Comparison of ENCODE assay signal across 27 cellular contexts in the genomic region with DNA sequence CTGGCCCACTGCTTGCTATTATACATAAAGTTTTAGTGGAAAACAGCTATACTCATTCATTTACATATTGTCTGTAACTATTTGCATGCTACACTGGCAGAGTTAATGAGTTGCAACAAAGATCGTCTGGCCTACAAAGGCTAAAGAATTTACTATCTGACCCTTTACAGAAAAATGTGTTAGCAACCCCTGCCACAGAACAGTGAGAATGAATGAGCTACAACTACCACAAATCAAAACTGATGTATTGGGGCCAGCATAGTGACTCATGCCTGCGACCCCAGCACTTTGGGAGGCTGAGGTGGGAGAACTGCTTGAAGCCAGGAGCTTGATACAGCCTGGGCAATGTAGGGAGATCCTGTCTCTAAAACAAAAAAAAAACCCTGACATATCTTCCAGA.
"Had no signal": no experiment of that assay in that cellular context is flagged by ENCODE, and none has a peak within 500 bp of the region (broad histone marks: within the 10 kb centered on the region; RNA-seq: fewer than 3 reads in every experiment).

No MANE protein-coding gene starts in this region.

- H3K9ac ChIP-seq: neural progenitor cell, parathyroid adenoma had no signal

- ATAC-seq: heart left ventricle; natural killer cell; psoas muscle; right lobe of liver; stimulated activated naive B cell treated with anti-CD40 and anti-IgM and Interleukin-4, amounts not matched to agents 10 μg/mL and 1 μg/mL and 100 μg/mL, for 72 hours; stimulated activated naive CD8-positive, alpha-beta T cell treated with anti-CD3 and anti-CD28 coated beads, Interleukin-15, Interleukin-2, amounts not matched to agents 100 U/mL and 50 U/mL, for 24 hours had no signal

- H3K4me1 ChIP-seq: heart left ventricle, left ventricle myocardium inferior, neural progenitor cell, parathyroid adenoma, psoas muscle, right atrium auricular region, right lobe of liver, suprapubic skin, transverse colon, upper lobe of left lung, vagina had no signal

- H3K4me3 ChIP-seq: heart left ventricle, left ventricle myocardium inferior, lung, neural progenitor cell, psoas muscle, right atrium auricular region, right lobe of liver, skin epidermis, stomach, suprapubic skin, transverse colon, upper lobe of left lung, vagina had no signal

- H3K36me3 ChIP-seq: heart left ventricle, left ventricle myocardium inferior, neural progenitor cell, neutrophil, right atrium auricular region, right lobe of liver, suprapubic skin, transverse colon, vagina had no signal

- H3K27ac ChIP-seq: left ventricle myocardium inferior, neural progenitor cell, neutrophil, parathyroid adenoma, psoas muscle, right atrium auricular region, right lobe of liver, skin epidermis, suprapubic skin, upper lobe of left lung, vagina had no signal

- H3K27me3 ChIP-seq: neural progenitor cell, neutrophil, right atrium auricular region, right lobe of liver, suprapubic skin, transverse colon, upper lobe of left lung, vagina had no signal

- H3K9me3 ChIP-seq: neutrophil, psoas muscle, right atrium auricular region, right lobe of liver, stomach, suprapubic skin, transverse colon, upper lobe of left lung, vagina had no signal

- DNase-seq: heart left ventricle; hypothalamus; immature natural killer cell; left ventricle myocardium inferior; naive B cell; natural killer cell; nephron progenitor cell; occipital lobe; stimulated activated CD4-positive, alpha-beta T cell treated with anti-CD3 and anti-CD28 coated beads, Interleukin-12 subunit alpha, Interleukin-12 subunit beta, amount 100 ng/mL, for 4 hours; stimulated activated CD4-positive, alpha-beta T cell treated with anti-CD3 and anti-CD28 coated beads, Interleukin-15, amount 100 ng/mL, for 24 hours; stimulated activated CD4-positive, alpha-beta T cell treated with anti-CD3 and anti-CD28 coated beads, Interleukin-2, amount 100 ng/mL, for 24 hours; stimulated activated CD4-positive, alpha-beta T cell treated with anti-CD3 and anti-CD28 coated beads, Interleukin-4, amount 100 ng/mL, for 1 hour; stimulated activated naive B cell treated with anti-CD40 and anti-IgM and Interleukin-4, amounts not matched to agents 10 μg/mL and 1 μg/mL and 100 μg/mL, for 72 hours; stimulated activated naive CD8-positive, alpha-beta T cell treated with anti-CD3 and anti-CD28 coated beads, Interleukin-15, Interleukin-2, amounts not matched to agents 100 U/mL and 50 U/mL, for 24 hours; stomach; transverse colon; upper lobe of left lung had no signal
